In the genomic region with DNA sequence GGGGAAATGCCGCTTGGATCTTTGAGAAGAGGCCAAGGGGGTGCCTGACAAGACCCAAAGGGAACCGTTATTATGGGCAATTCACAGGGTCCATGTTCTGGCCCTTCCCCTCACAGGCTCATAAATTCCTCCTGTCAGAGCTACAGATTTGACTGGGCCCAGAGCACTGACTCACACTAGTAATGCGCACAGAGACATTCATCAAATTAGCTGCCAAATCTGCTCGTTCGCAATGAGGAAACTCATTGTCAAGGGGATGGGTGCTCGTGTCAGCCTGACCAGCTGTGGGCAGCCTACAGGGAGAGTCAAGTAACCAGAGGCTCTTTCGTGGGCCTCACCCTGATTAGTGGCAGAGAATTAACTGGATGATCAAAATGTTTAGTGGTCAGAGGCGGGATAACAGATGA, we compare ENCODE assay signal across 8 cellular contexts.
DNase-seq lines count a peak whose midpoint lies in the region; ATAC-seq and TF ChIP-seq lines count a peak whose summit lies in the region.

No MANE protein-coding gene starts in this region.

- no peaks in the 10 kb centered on the region for H3K36me3 ChIP-seq in esophagus squamous epithelium
- no peaks in the 10 kb centered on the region for H3K36me3 ChIP-seq in tibial nerve
- no peaks in the 10 kb centered on the region for H3K36me3 ChIP-seq in Caco-2 (ENCODE audit: control insufficient read depth, insufficient read depth, low read length)

- no peaks in the 10 kb centered on the region for H3K9me3 Mint-ChIP-seq in Caco-2 (ENCODE audit: unreplicated experiment)

- H3K4me1 ChIP-seq in esophagus squamous epithelium (peaks cover 24 to 59% (median 26%) of the 10 kb centered on the region in 3 donors), tibial nerve (peaks cover 0 to 21% (median 6%) of the 10 kb centered on the region in 4 donors), Caco-2 (no peaks in the 10 kb centered on the region)

- H3K4me1 Mint-ChIP-seq in Caco-2 (ENCODE audit: low read depth, unreplicated experiment) = no peaks in the 10 kb centered on the region

- H3K4me3 Mint-ChIP-seq in Caco-2 (ENCODE audit: unreplicated experiment) = no peak overlapping the region

- CTCF ChIA-PET in Caco-2 (lab: Charles Lee) = no interaction called here

- POLR2A ChIA-PET in Caco-2 (lab: Charles Lee) = no interaction called here

- intact Hi-C loops in esophagus squamous epithelium (cut with DNase I) (no loop called here), Caco-2 (cut with micrococcal nuclease; ENCODE audit: unreplicated experiment) (no loop called here)

- no peaks in the 10 kb centered on the region for H3K36me3 Mint-ChIP-seq in Caco-2 (ENCODE audit: insufficient read depth, unreplicated experiment)

- H3K9me3 ChIP-seq in esophagus squamous epithelium (no peaks in the 10 kb centered on the region), tibial nerve (no peaks in the 10 kb centered on the region), Caco-2 (no peaks in the 10 kb centered on the region)

- H3K4me3 ChIP-seq in esophagus squamous epithelium (peak overlapping the region in 1 of 4 donors; percentile 31), tibial nerve (no peak overlapping the region), Caco-2 (ENCODE audit: low read depth, low read length) (no peak overlapping the region)

- DNase-seq in AG20443 (ENCODE audit: low spot score) (peak; percentile 70), M059J (ENCODE audit: low read depth) (peak; percentile 93), esophagus squamous epithelium (lab: John Stamatoyannopoulos, UW) (no peak), tibial nerve (ENCODE audit: low spot score in 2 of 2) (peak in 1 of 2 donors; percentile 17), NK-92 (lab: John Stamatoyannopoulos, UW; ENCODE audit: unreplicated experiment) (no peak), AML-193 (lab: John Stamatoyannopoulos, UW) (no peak), Caco-2 (no peak)

- no peaks in the 10 kb centered on the region for H3K27me3 ChIP-seq in esophagus squamous epithelium
- H3K27me3 ChIP-seq in tibial nerve = no peaks in the 10 kb centered on the region
- H3K27me3 ChIP-seq in Caco-2 (replicated peaks; ENCODE audit: control insufficient read depth, insufficient read depth, low read length) = no peaks in the 10 kb centered on the region

- TF ChIP-seq CTCF in esophagus squamous epithelium (IDR thresholded peaks at IDR 0.05) (peak in 2 of 6 experiments; percentile 17 to 24), tibial nerve (IDR thresholded peaks at IDR 0.05) (no peak), Caco-2 (IDR thresholded peaks at IDR 0.05; ENCODE audit: insufficient read depth in 1 of 2, low read depth in 1 of 2, low read length in 1 of 2, severe bottlenecking in 1 of 2, unreplicated experiment in 1 of 2) (no peak)

- 21 to 30% methylated on average over 7 of the region's 8 CpGs for WGBS in esophagus squamous epithelium, 2 donors
- WGBS in tibial nerve, 2 donors = 49 to 56% methylated on average over 8 of the region's 8 CpGs

- H3K27ac ChIP-seq in esophagus squamous epithelium = peak overlapping the region; percentile 81 to 95 (median 92)
- peak overlapping the region; percentile 66 to 91 (median 79) for H3K27ac ChIP-seq in tibial nerve

- BruUV-seq in Caco-2 (replicated peaks; lab: Mats Ljungman, UMichigan) = no TSS peak

- TF ChIP-seq POLR2A in esophagus squamous epithelium (IDR thresholded peaks at IDR 0.05) (no peak), tibial nerve (IDR thresholded peaks at IDR 0.05) (no peak)

- ATAC-seq in GM21529 (IDR thresholded peaks at IDR 0.05; ENCODE audit: unreplicated experiment) = peak; percentile 26

- peak in 1 of 2 donors; percentile 5 for TF ChIP-seq EP300 in tibial nerve (IDR thresholded peaks at IDR 0.05)

- no peaks in the 10 kb centered on the region for H3K27me3 Mint-ChIP-seq in Caco-2 (ENCODE audit: insufficient read depth, unreplicated experiment)

- no peak overlapping the region for H3K27ac Mint-ChIP-seq in Caco-2 (ENCODE audit: unreplicated experiment)

Comparison
In these comparisons a context has a peak if more than half of its experiments do, and no peak if none do; other contexts are left out.
1. DNase-seq: peak in AG20443 (single experiment) and M059J (single experiment); none in esophagus squamous epithelium (single experiment), NK-92 (single experiment), AML-193 (0 of 2) and Caco-2 (0 of 2).